23 cellular contexts compared by ENCODE assay signal in genomic region chr12:60704171-60704914, GRCh38.
"Had no signal": no experiment of that assay in that cellular context is flagged by ENCODE, and none has a peak within 500 bp of the region (broad histone marks: within the 10 kb centered on the region; RNA-seq: fewer than 3 reads in every experiment).

No MANE protein-coding gene starts in this region.

- DNase-seq: colonic mucosa; dermis blood vessel endothelial cell; endodermal cell; foreskin melanocyte; head of caudate nucleus; kidney; left cardiac atrium; left ventricle myocardium superior; mesendoderm; naive thymus-derived CD4-positive, alpha-beta T cell; psoas muscle; retina; spleen; stimulated activated CD4-positive, alpha-beta T cell treated with anti-CD3 and anti-CD28 coated beads, Interleukin-15, amount 100 ng/mL, for 24 hours; stimulated activated CD4-positive, alpha-beta T cell treated with anti-CD3 and anti-CD28 coated beads, Interleukin-1b, Interleukin-23, amount 100 ng/mL, for 48 hours; stimulated activated CD4-positive, alpha-beta T cell treated with anti-CD3 and anti-CD28 coated beads, Interleukin-4, amount 100 ng/mL, for 24 hours; stimulated activated naive B cell treated with anti-CD40 and anti-IgM and Interleukin-4, amounts not matched to agents 10 μg/mL and 1 μg/mL and 100 μg/mL, for 72 hours; stimulated activated naive CD8-positive, alpha-beta T cell treated with anti-CD3 and anti-CD28 coated beads, Interleukin-15, amount 100 ng/mL, for 72 hours; transverse colon had no signal

- H3K79me2 ChIP-seq: hepatocyte had no signal

- H2AFZ ChIP-seq: hepatocyte had no signal

- H3K4me1 ChIP-seq: colonic mucosa, psoas muscle, spleen, transverse colon had no signal

- H3K4me2 ChIP-seq: hepatocyte had no signal

- H3K4me1 Mint-ChIP-seq: endodermal cell; naive thymus-derived CD4-positive, alpha-beta T cell; stimulated activated naive B cell treated with anti-CD40 and anti-IgM and Interleukin-4, amounts not matched to agents 10 μg/mL and 1 μg/mL and 100 μg/mL, for 72 hours; stimulated activated naive CD8-positive, alpha-beta T cell treated with anti-CD3 and anti-CD28 coated beads, Interleukin-15, amount 100 ng/mL, for 72 hours had no signal

- H3K9me3 Mint-ChIP-seq: stimulated activated naive CD8-positive, alpha-beta T cell treated with anti-CD3 and anti-CD28 coated beads, Interleukin-15, amount 100 ng/mL, for 72 hours had no signal

- H3K4me3 ChIP-seq: colonic mucosa, hepatocyte, lung, psoas muscle, spleen, thoracic aorta, transverse colon had no signal

- H3K27ac ChIP-seq: colonic mucosa, hepatocyte, neutrophil, psoas muscle, spleen, thoracic aorta, transverse colon had no signal

- H3K27me3 ChIP-seq: colonic mucosa, hepatocyte, neutrophil, spleen, transverse colon had no signal

- H3K4me3 Mint-ChIP-seq: endodermal cell; naive thymus-derived CD4-positive, alpha-beta T cell; stimulated activated naive B cell treated with anti-CD40 and anti-IgM and Interleukin-4, amounts not matched to agents 10 μg/mL and 1 μg/mL and 100 μg/mL, for 72 hours; stimulated activated naive CD8-positive, alpha-beta T cell treated with anti-CD3 and anti-CD28 coated beads, Interleukin-15, amount 100 ng/mL, for 72 hours had no signal

- H3K36me3 ChIP-seq: colonic mucosa, neutrophil, spleen, thoracic aorta, transverse colon had no signal

- H3K9me3 ChIP-seq: colonic mucosa, neutrophil, psoas muscle, thoracic aorta had no signal

- H3K27me3 Mint-ChIP-seq: naive thymus-derived CD4-positive, alpha-beta T cell; stimulated activated naive B cell treated with anti-CD40 and anti-IgM and Interleukin-4, amounts not matched to agents 10 μg/mL and 1 μg/mL and 100 μg/mL, for 72 hours; stimulated activated naive CD8-positive, alpha-beta T cell treated with anti-CD3 and anti-CD28 coated beads, Interleukin-15, amount 100 ng/mL, for 72 hours had no signal

- H3K27ac Mint-ChIP-seq: endodermal cell; naive thymus-derived CD4-positive, alpha-beta T cell; stimulated activated naive B cell treated with anti-CD40 and anti-IgM and Interleukin-4, amounts not matched to agents 10 μg/mL and 1 μg/mL and 100 μg/mL, for 72 hours; stimulated activated naive CD8-positive, alpha-beta T cell treated with anti-CD3 and anti-CD28 coated beads, Interleukin-15, amount 100 ng/mL, for 72 hours had no signal

- H3K36me3 Mint-ChIP-seq: naive thymus-derived CD4-positive, alpha-beta T cell; stimulated activated naive B cell treated with anti-CD40 and anti-IgM and Interleukin-4, amounts not matched to agents 10 μg/mL and 1 μg/mL and 100 μg/mL, for 72 hours had no signal
